8 cellular contexts compared by ENCODE assay signal in the genomic region with DNA sequence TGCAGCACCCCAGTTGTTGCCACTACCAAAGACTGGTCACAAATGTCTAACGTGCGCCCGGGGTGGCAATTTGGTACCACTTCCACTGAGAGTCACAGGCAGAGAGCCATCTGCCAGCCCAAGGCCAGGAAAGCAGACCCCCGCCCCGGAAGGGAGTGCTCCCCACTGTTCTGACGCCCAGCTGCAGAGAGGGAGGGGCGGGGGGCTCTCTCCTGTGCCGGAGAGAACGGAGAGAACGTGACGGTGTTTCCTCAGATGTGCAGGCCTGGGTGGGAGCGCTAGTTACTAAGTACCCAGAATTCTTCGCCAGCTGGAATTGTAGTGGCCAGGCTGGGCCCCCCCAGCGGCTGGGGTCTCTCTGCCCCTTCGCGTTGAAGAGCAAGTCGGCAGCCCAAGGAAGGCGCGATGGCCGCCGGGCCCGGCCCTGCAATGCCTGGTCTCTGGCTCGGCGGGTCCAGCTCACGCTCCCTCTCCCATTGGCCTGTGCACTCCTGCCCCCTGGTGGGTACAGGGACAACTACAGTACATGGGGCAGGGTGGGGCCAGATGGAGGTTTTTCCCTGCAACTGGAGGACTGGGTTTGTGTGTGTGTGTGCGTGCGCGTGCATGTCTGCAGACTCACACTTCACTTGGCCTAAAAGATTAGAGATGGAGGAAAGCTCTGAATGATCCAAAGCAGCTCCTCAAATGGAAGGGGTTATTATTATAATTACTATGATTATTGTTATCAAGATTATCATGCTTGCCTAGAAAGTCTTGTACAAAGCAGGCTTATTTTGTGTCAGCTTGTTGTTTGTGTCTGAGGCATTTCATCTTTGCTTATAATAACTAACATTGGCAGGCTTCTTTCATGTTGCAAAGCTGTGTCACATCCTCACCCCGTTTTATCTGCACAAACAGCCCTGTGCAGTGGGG.
DNase-seq lines count a peak whose midpoint lies in the region; ATAC-seq and TF ChIP-seq lines count a peak whose summit lies in the region.

No MANE protein-coding gene starts in this region.

- TF ChIP-seq CTCF in chondrocyte (IDR thresholded peaks at IDR 0.05), result peak; percentile 96
- TF ChIP-seq CTCF in kidney epithelial cell (IDR thresholded peaks at IDR 0.05; ENCODE audit: insufficient read depth, low read length, poor library complexity, severe bottlenecking), result peak; percentile 97

- H3K36me3 ChIP-seq in kidney epithelial cell (ENCODE audit: control insufficient read depth, insufficient read depth, low read length), result no peaks in the 10 kb centered on the region

- DNase-seq in 8988T, result peak; percentile 98
- DNase-seq in NCI-H2227 treated with DMSO at 0.1 percent for 48 hours (lab: John Stamatoyannopoulos, UW), result peak; percentile 98
- DNase-seq in activated CD4-positive, alpha-beta T cell treated with anti-CD3 and anti-CD28 coated beads for 48 hours, result peak; percentile 86
- DNase-seq in chondrocyte (ENCODE audit: low spot score), result no peak
- DNase-seq in kidney epithelial cell (ENCODE audit: low read depth), result no peak
- DNase-seq in stimulated activated CD4-positive, alpha-beta T cell treated with anti-CD3 and anti-CD28 coated beads, Interleukin-1b, Interleukin-23, amount 100 ng/mL, for 24 hours (ENCODE audit: low read depth in 4 of 4, low spot score in 1 of 4), result peak; percentile 53 to 66 (median 65)

- no peaks in the 10 kb centered on the region for H3K27me3 ChIP-seq in kidney epithelial cell (ENCODE audit: control insufficient read depth, insufficient read depth, low read length)

- H3K27me3 Mint-ChIP-seq in chondrocyte (ENCODE audit: low read depth), result peaks cover 4% of the 10 kb centered on the region

- peaks cover 5% of the 10 kb centered on the region for H3K4me1 Mint-ChIP-seq in chondrocyte (ENCODE audit: low read depth)

- no peaks in the 10 kb centered on the region for H3K36me3 Mint-ChIP-seq in chondrocyte (ENCODE audit: low read depth)

- no peaks in the 10 kb centered on the region for H3K9me3 Mint-ChIP-seq in chondrocyte (ENCODE audit: low read depth)

- no peak overlapping the region for H3K4me3 ChIP-seq in kidney epithelial cell (ENCODE audit: low read depth, low read length)

- H3K27ac Mint-ChIP-seq in chondrocyte (ENCODE audit: unreplicated experiment), result no peak overlapping the region

- peak; percentile 80 for ATAC-seq in GM18508 (IDR thresholded peaks at IDR 0.05; ENCODE audit: insufficient read depth, unreplicated experiment)
- peak; percentile 73 for ATAC-seq in HG03039 (IDR thresholded peaks at IDR 0.05; ENCODE audit: unreplicated experiment)

- H3K4me3 Mint-ChIP-seq in chondrocyte (ENCODE audit: unreplicated experiment), result peak overlapping the region; percentile 66

Comparison
In these comparisons a context has a peak if more than half of its experiments do, and no peak if none do; other contexts are left out.
1. DNase-seq: peak in 8988T (single experiment), NCI-H2227 treated with DMSO at 0.1 percent for 48 hours (single experiment), activated CD4-positive, alpha-beta T cell treated with anti-CD3 and anti-CD28 coated beads for 48 hours (single experiment) and stimulated activated CD4-positive, alpha-beta T cell treated with anti-CD3 and anti-CD28 coated beads, Interleukin-1b, Interleukin-23, amount 100 ng/mL, for 24 hours (4 of 4); none in chondrocyte (single experiment) and kidney epithelial cell (single experiment).